Comparison of ENCODE assay signal across 29 cellular contexts in genomic region chr5:88653471-88653870, GRCh38.
"Had no signal": no experiment of that assay in that cellular context is flagged by ENCODE, and none has a peak within 500 bp of the region (broad histone marks: within the 10 kb centered on the region; RNA-seq: fewer than 3 reads in every experiment).

No MANE protein-coding gene starts in this region.

- H3K4me3 Mint-ChIP-seq: naive thymus-derived CD8-positive, alpha-beta T cell; natural killer cell treated with Interleukin-12 subunit alpha and Interleukin-12 subunit beta and Interleukin-15 and Interleukin-18, amount 100 ng/mL, for 72 hours; nephron progenitor cell; neural crest cell; stimulated activated effector memory CD8-positive, alpha-beta T cell treated with anti-CD3 and anti-CD28 coated beads, Interleukin-12 subunit alpha, Interleukin-12 subunit beta, amount 100 ng/mL, for 72 hours; stimulated activated naive B cell treated with anti-CD40 and anti-IgM and Interleukin-4, amounts not matched to agents 10 μg/mL and 1 μg/mL and 100 μg/mL, for 72 hours; stimulated activated naive CD8-positive, alpha-beta T cell treated with anti-CD3 and anti-CD28 coated beads, Interleukin-15, Interleukin-2, amounts not matched to agents 100 ng/mL and 50 ng/mL, for 24 hours; type B pancreatic cell had no signal

- H3K4me1 Mint-ChIP-seq: nephron progenitor cell; neural crest cell; stimulated activated effector memory CD8-positive, alpha-beta T cell treated with anti-CD3 and anti-CD28 coated beads, Interleukin-12 subunit alpha, Interleukin-12 subunit beta, amount 100 ng/mL, for 72 hours; stimulated activated naive B cell treated with anti-CD40 and anti-IgM and Interleukin-4, amounts not matched to agents 10 μg/mL and 1 μg/mL and 100 μg/mL, for 72 hours had no signal

- H3K4me3 ChIP-seq: ovary, psoas muscle, right lobe of liver, sigmoid colon, suprapubic skin, testis, tibial artery, transverse colon, upper lobe of right lung, uterus had no signal

- H3K36me3 ChIP-seq: ovary, right lobe of liver, sigmoid colon, suprapubic skin, tibial artery, transverse colon, upper lobe of right lung, uterus had no signal

- H3K4me1 ChIP-seq: parathyroid adenoma, psoas muscle, right lobe of liver, sigmoid colon, suprapubic skin, testis, tibial artery, transverse colon, upper lobe of right lung, uterus had no signal

- H3K9me3 ChIP-seq: ovary, psoas muscle, right lobe of liver, sigmoid colon, suprapubic skin, testis, tibial artery, transverse colon, upper lobe of right lung, uterus had no signal

- H3K27ac Mint-ChIP-seq: naive thymus-derived CD8-positive, alpha-beta T cell; natural killer cell treated with Interleukin-12 subunit alpha and Interleukin-12 subunit beta and Interleukin-15 and Interleukin-18, amount 100 ng/mL, for 72 hours; nephron progenitor cell; progenitor cell of endocrine pancreas; stimulated activated effector memory CD8-positive, alpha-beta T cell treated with anti-CD3 and anti-CD28 coated beads, Interleukin-12 subunit alpha, Interleukin-12 subunit beta, amount 100 ng/mL, for 72 hours; stimulated activated naive B cell treated with anti-CD40 and anti-IgM and Interleukin-4, amounts not matched to agents 10 μg/mL and 1 μg/mL and 100 μg/mL, for 72 hours; stimulated activated naive CD8-positive, alpha-beta T cell treated with anti-CD3 and anti-CD28 coated beads, Interleukin-15, Interleukin-2, amounts not matched to agents 100 ng/mL and 50 ng/mL, for 24 hours; type B pancreatic cell had no signal

- DNase-seq: naive thymus-derived CD8-positive, alpha-beta T cell; nephron progenitor cell; occipital lobe; ovary; psoas muscle; right cardiac atrium; right lobe of liver; sigmoid colon; small intestine; stimulated activated CD4-positive, alpha-beta T cell treated with anti-CD3 and anti-CD28 coated beads, Interleukin-15, amount 100 ng/mL, for 24 hours; stimulated activated CD4-positive, alpha-beta T cell treated with anti-CD3 and anti-CD28 coated beads, Interleukin-2, amount 100 ng/mL, for 24 hours; stimulated activated CD4-positive, alpha-beta T cell treated with anti-CD3 and anti-CD28 coated beads, Interleukin-2, amount 100 ng/mL, for 48 hours; stimulated activated CD4-positive, alpha-beta T cell treated with anti-CD3 and anti-CD28 coated beads, Interleukin-4, amount 100 ng/mL, for 24 hours; stimulated activated naive B cell treated with anti-CD40 and anti-IgM and Interleukin-4, amounts not matched to agents 10 μg/mL and 1 μg/mL and 100 μg/mL, for 72 hours; stimulated activated naive CD4-positive, alpha-beta T cell treated with Interleukin-2 at 50 U/mL for 16 hours; substantia nigra; testis; tibial artery; transverse colon; upper lobe of right lung; uterus had no signal

- H3K27ac ChIP-seq: ovary, parathyroid adenoma, psoas muscle, right lobe of liver, sigmoid colon, suprapubic skin, testis, tibial artery, transverse colon, upper lobe of right lung, uterus had no signal

- H3K27me3 ChIP-seq: ovary, testis had no signal

- H3K36me3 Mint-ChIP-seq: natural killer cell treated with Interleukin-12 subunit alpha and Interleukin-12 subunit beta and Interleukin-15 and Interleukin-18, amount 100 ng/mL, for 72 hours; stimulated activated effector memory CD8-positive, alpha-beta T cell treated with anti-CD3 and anti-CD28 coated beads, Interleukin-12 subunit alpha, Interleukin-12 subunit beta, amount 100 ng/mL, for 72 hours; stimulated activated naive B cell treated with anti-CD40 and anti-IgM and Interleukin-4, amounts not matched to agents 10 μg/mL and 1 μg/mL and 100 μg/mL, for 72 hours; type B pancreatic cell had no signal

- ATAC-seq: naive thymus-derived CD8-positive, alpha-beta T cell; natural killer cell treated with Interleukin-12 subunit alpha and Interleukin-12 subunit beta and Interleukin-15 and Interleukin-18, amount 100 ng/mL, for 72 hours; psoas muscle; right cardiac atrium; right lobe of liver; stimulated activated effector memory CD8-positive, alpha-beta T cell treated with anti-CD3 and anti-CD28 coated beads, Interleukin-12 subunit alpha, Interleukin-12 subunit beta, amount 100 ng/mL, for 72 hours; stimulated activated naive B cell treated with anti-CD40 and anti-IgM and Interleukin-4, amounts not matched to agents 10 μg/mL and 1 μg/mL and 100 μg/mL, for 72 hours; upper lobe of right lung had no signal

- H3K9me3 Mint-ChIP-seq: natural killer cell treated with Interleukin-12 subunit alpha and Interleukin-12 subunit beta and Interleukin-15 and Interleukin-18, amount 100 ng/mL, for 72 hours; nephron progenitor cell; neural crest cell; stimulated activated effector memory CD8-positive, alpha-beta T cell treated with anti-CD3 and anti-CD28 coated beads, Interleukin-12 subunit alpha, Interleukin-12 subunit beta, amount 100 ng/mL, for 72 hours; stimulated activated naive CD8-positive, alpha-beta T cell treated with anti-CD3 and anti-CD28 coated beads, Interleukin-15, Interleukin-2, amounts not matched to agents 100 ng/mL and 50 ng/mL, for 24 hours; type B pancreatic cell had no signal
